Comparison of ENCODE assay signal across 24 cellular contexts in the genomic region with DNA sequence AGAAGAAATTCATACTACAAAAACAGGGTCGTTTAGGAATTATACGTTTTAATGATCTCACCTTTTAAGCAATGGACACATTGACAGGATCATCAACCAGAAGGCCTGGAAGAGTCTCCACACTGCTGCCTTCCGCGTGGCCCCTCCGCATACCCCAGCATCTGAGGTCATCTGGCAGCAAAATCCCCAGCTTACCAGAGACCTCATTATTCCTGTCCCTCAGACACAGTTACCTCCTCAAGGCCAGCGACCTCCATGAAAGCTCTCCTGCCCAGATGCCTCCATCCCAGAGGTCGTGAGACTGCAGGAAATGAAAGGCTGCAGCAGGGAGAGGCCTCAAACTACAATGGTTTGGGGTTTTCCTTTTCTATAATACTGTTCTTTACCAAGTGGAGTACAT.
"Had no signal": no experiment of that assay in that cellular context is flagged by ENCODE, and none has a peak within 500 bp of the region (broad histone marks: within the 10 kb centered on the region; RNA-seq: fewer than 3 reads in every experiment).

No MANE protein-coding gene starts in this region.

- H3K9me3 ChIP-seq: body of pancreas had no signal

- H3K27me3 Mint-ChIP-seq: activated B cell treated with CpG ODN at 0.5 μM for 24 hours; activated CD4-positive, alpha-beta memory T cell treated with anti-CD3 and anti-CD28 coated beads, Interleukin-2, amount 10 ng/mL, durations not matched to agents 7 days and 5 days had no signal

- H3K9me3 Mint-ChIP-seq: activated B cell treated with CpG ODN at 0.5 μM for 24 hours; activated CD4-positive, alpha-beta memory T cell treated with anti-CD3 and anti-CD28 coated beads, Interleukin-2, amount 10 ng/mL, durations not matched to agents 7 days and 5 days; activated naive CD4-positive, alpha-beta T cell treated with anti-CD3 and anti-CD28 coated beads, Interleukin-2, amount 10 ng/mL, durations not matched to agents 7 days and 5 days; activated T-cell treated with anti-CD3 and anti-CD28 coated beads, Interleukin-2, amount 50 U/mL, for 72 hours; activated T-helper 2 cell treated with anti-CD3 and anti-CD28 coated beads, Interferon-gamma antibody, Interleukin-2, Interleukin-4, amounts not matched to agents 10 μg/mL and 5 μg/mL and 100 μg/mL, durations not matched to agents 14 hours and 24 hours and 36 hours; T-helper 1 cell treated with Interleukin-12 subunit alpha and Interleukin-12 subunit beta and Interleukin-4 antibody, amounts not matched to agents 30 μg/mL and 1 μg/mL, for 36 hours had no signal

- H3K27ac ChIP-seq: body of pancreas had no signal

- H3K4me3 ChIP-seq: body of pancreas had no signal

- H3K4me1 ChIP-seq: body of pancreas had no signal

- DNase-seq: activated B cell treated with CpG ODN at 0.5 μM for 24 hours; activated CD4-positive, alpha-beta memory T cell treated with anti-CD3 and anti-CD28 coated beads, Interleukin-2, amount 10 ng/mL, durations not matched to agents 7 days and 5 days; activated CD4-positive, alpha-beta T cell treated with anti-CD3 and anti-CD28 coated beads for 1 hour; activated CD4-positive, alpha-beta T cell treated with anti-CD3 and anti-CD28 coated beads, Interleukin-2, amount 50 U/mL, for 1 hour; activated CD8-positive, alpha-beta memory T cell treated with anti-CD3 and anti-CD28 coated beads, Interleukin-2, amount 50 U/mL, for 4 hours; activated gamma-delta T cell treated with Interleukin-2 at 50 U/mL for 16 hours; activated naive CD4-positive, alpha-beta T cell treated with anti-CD3 and anti-CD28 coated beads, Interleukin-2, amount 10 ng/mL, durations not matched to agents 7 days and 5 days; activated naive CD8-positive, alpha-beta T cell treated with anti-CD3 and anti-CD28 coated beads, Interleukin-2, amount 10 ng/mL, durations not matched to agents 7 days and 5 days; activated T-cell treated with anti-CD3 and anti-CD28 coated beads, Interleukin-2, amount 50 U/mL, for 72 hours; aorta; body of pancreas; central memory CD4-positive, alpha-beta T cell; Kasumi-1; NCI-H1092; NCI-H2029; NCI-H2107; NCI-H2171 treated with DMSO at 0.1 percent for 48 hours; NCI-H345; NCI-H510A; NCI-H526 treated with DMSO at 0.1 percent for 48 hours; NCI-H82; SIG-M5 had no signal

- ATAC-seq: activated T-cell treated with anti-CD3 and anti-CD28 coated beads, Interleukin-2, amount 50 U/mL, for 72 hours; body of pancreas had no signal

- H3K27me3 ChIP-seq: body of pancreas had no signal

- H3K27ac Mint-ChIP-seq: activated B cell treated with CpG ODN at 0.5 μM for 24 hours; activated CD4-positive, alpha-beta memory T cell treated with anti-CD3 and anti-CD28 coated beads, Interleukin-2, amount 10 ng/mL, durations not matched to agents 7 days and 5 days; activated naive CD4-positive, alpha-beta T cell treated with anti-CD3 and anti-CD28 coated beads, Interleukin-2, amount 10 ng/mL, durations not matched to agents 7 days and 5 days; activated naive CD8-positive, alpha-beta T cell treated with anti-CD3 and anti-CD28 coated beads, Interleukin-2, amount 10 ng/mL, durations not matched to agents 7 days and 5 days; activated T-cell treated with anti-CD3 and anti-CD28 coated beads, Interleukin-2, amount 50 U/mL, for 72 hours; activated T-helper 2 cell treated with anti-CD3 and anti-CD28 coated beads, Interferon-gamma antibody, Interleukin-2, Interleukin-4, amounts not matched to agents 10 μg/mL and 5 μg/mL and 100 μg/mL, durations not matched to agents 14 hours and 24 hours and 36 hours; T-helper 1 cell treated with Interleukin-12 subunit alpha and Interleukin-12 subunit beta and Interleukin-4 antibody, amounts not matched to agents 30 μg/mL and 1 μg/mL, for 36 hours had no signal

- H3K4me3 Mint-ChIP-seq: activated B cell treated with CpG ODN at 0.5 μM for 24 hours; activated CD4-positive, alpha-beta memory T cell treated with anti-CD3 and anti-CD28 coated beads, Interleukin-2, amount 10 ng/mL, durations not matched to agents 7 days and 5 days; activated naive CD4-positive, alpha-beta T cell treated with anti-CD3 and anti-CD28 coated beads, Interleukin-2, amount 10 ng/mL, durations not matched to agents 7 days and 5 days; activated naive CD8-positive, alpha-beta T cell treated with anti-CD3 and anti-CD28 coated beads, Interleukin-2, amount 10 ng/mL, durations not matched to agents 7 days and 5 days; activated T-cell treated with anti-CD3 and anti-CD28 coated beads, Interleukin-2, amount 50 U/mL, for 72 hours; T-helper 1 cell treated with Interleukin-12 subunit alpha and Interleukin-12 subunit beta and Interleukin-4 antibody, amounts not matched to agents 30 μg/mL and 1 μg/mL, for 36 hours had no signal
